10 cellular contexts compared by ENCODE assay signal in genomic region chr19:18672606-18673337, GRCh38. TPM values are rescaled to one million over a fixed set of nuclear protein-coding genes. Genes with fewer than 3 reads are reported as not detected.
DNase-seq lines count a peak whose midpoint lies in the region; ATAC-seq and TF ChIP-seq lines count a peak whose summit lies in the region.
"Had no signal": no experiment of that assay in that cellular context is flagged by ENCODE, and none has a peak within 500 bp of the region (broad histone marks: within the 10 kb centered on the region; RNA-seq: fewer than 3 reads in every experiment).

No MANE protein-coding gene starts in this region.

- ATAC-seq in GM21390 (IDR thresholded peaks at IDR 0.05; ENCODE audit: unreplicated experiment): no peak
- no peak for ATAC-seq in GM18868 (IDR thresholded peaks at IDR 0.05; ENCODE audit: unreplicated experiment)
- no peak for ATAC-seq in HG03095 (IDR thresholded peaks at IDR 0.05; ENCODE audit: unreplicated experiment)

- H3K4me1 ChIP-seq in BLaER1 treated with 17β-estradiol and CSF1 and Interleukin-3, amounts not matched to agents 10 nM and 100 nM: peaks cover 58 to 78% (median 66%) of the 10 kb centered on the region in 10 experiments
- H3K4me1 ChIP-seq in muscle layer of colon (ENCODE audit: insufficient read depth, low read length): peaks cover 33% of the 10 kb centered on the region

- peaks cover 12 to 16% (median 13%) of the 10 kb centered on the region in 11 experiments for H3K36me3 ChIP-seq in BLaER1 treated with 17β-estradiol and CSF1 and Interleukin-3, amounts not matched to agents 10 nM and 100 nM
- H3K36me3 ChIP-seq in muscle layer of colon (ENCODE audit: insufficient read depth, low read length): peaks cover 15% of the 10 kb centered on the region

- H3K9ac ChIP-seq in BLaER1 treated with 17β-estradiol and CSF1 and Interleukin-3, amounts not matched to agents 10 nM and 100 nM: 0 out of 22 replicates have a peak overlapping the region, but pooled peaks of 3 of the 11 experiments have one; percentile 32 to 46 (median 39)
- H3K9ac ChIP-seq in muscle layer of colon (ENCODE audit: low read length): no peak overlapping the region

- H3K4me2 ChIP-seq in BLaER1 treated with 17β-estradiol and CSF1 and Interleukin-3, amounts not matched to agents 10 nM and 100 nM: peak overlapping the region; percentile 23 to 99 (median 94); a peak in 21 of 22 replicates

- H3K4me3 ChIP-seq in BLaER1 treated with 17β-estradiol and CSF1 and Interleukin-3, amounts not matched to agents 10 nM and 100 nM: no peak overlapping the region
- no peak overlapping the region for H3K4me3 ChIP-seq in dorsolateral prefrontal cortex
- H3K4me3 ChIP-seq in muscle layer of colon (ENCODE audit: low read depth in 1 of 2, low read length in 2 of 2): no peak overlapping the region
- H3K4me3 ChIP-seq: heart left ventricle had no signal

- peak in 14 of 56 donors; percentile 8 to 26 (median 18) for TF ChIP-seq CTCF in dorsolateral prefrontal cortex (IDR thresholded peaks at IDR 0.05 in 54 of 56, conservative IDR thresholded peaks at IDR 0.05 in 2 of 56; ENCODE audit: low read depth in 1 of 56, partially characterized antibody in 56 of 56)

- DNase-seq in NCI-H446 (lab: John Stamatoyannopoulos, UW) (peak; percentile 30 to 67), dorsolateral prefrontal cortex (peak in 3 of 10 donors; percentile 46 to 73 (median 55)), cortex of kidney (lab: John Stamatoyannopoulos, UW) (no peak)
- DNase-seq: GDM1 had no signal

- no peak overlapping the region for H3K27ac ChIP-seq in BLaER1 treated with 17β-estradiol and CSF1 and Interleukin-3, amounts not matched to agents 10 nM and 100 nM
- H3K27ac ChIP-seq in dorsolateral prefrontal cortex: peak overlapping the region in 51 of 59 donors; percentile 11 to 86 (median 66)
- H3K27ac ChIP-seq in muscle layer of colon (ENCODE audit: low read depth, low read length): peak overlapping the region; percentile 4

- H3K27me3 ChIP-seq in BLaER1 treated with 17β-estradiol and CSF1 and Interleukin-3, amounts not matched to agents 10 nM and 100 nM: peaks cover 0 to 23% (median 5%) of the 10 kb centered on the region in 11 experiments; a peak in 8 of 22 replicates
- no peaks in the 10 kb centered on the region for H3K27me3 ChIP-seq in dorsolateral prefrontal cortex
- H3K27me3 ChIP-seq in muscle layer of colon (ENCODE audit: control insufficient read depth in 1 of 2, insufficient read depth in 2 of 2, low read length in 2 of 2): no peaks in the 10 kb centered on the region
- H3K27me3 ChIP-seq: heart left ventricle had no signal

- H4K20me1 ChIP-seq in BLaER1 treated with 17β-estradiol and CSF1 and Interleukin-3, amounts not matched to agents 10 nM and 100 nM: peaks cover 16 to 53% (median 48%) of the 10 kb centered on the region in 11 experiments; a peak in 21 of 22 replicates

- intact Hi-C loops in dorsolateral prefrontal cortex (cut with DNase I): loop anchor here in 1 of 2 donors (5.0 kb wide), 1 partner anchor 80 kb away; no protein-coding TSS in a partner anchor

- H3K9me3 ChIP-seq in BLaER1 treated with 17β-estradiol and CSF1 and Interleukin-3, amounts not matched to agents 10 nM and 100 nM (replicated peaks in 1 of 11): no peaks in the 10 kb centered on the region
- no peaks in the 10 kb centered on the region for H3K9me3 ChIP-seq in muscle layer of colon (ENCODE audit: low read length)
- H3K9me3 ChIP-seq: heart left ventricle had no signal

RNA-seq across cellular contexts. Expression of gene CRTC1, which starts 10.7 kb away (rescaled TPM):
- total RNA-seq in dorsolateral prefrontal cortex: 100 to 1,000 TPM in 34 of 120 experiments, 10 to 100 TPM in 86; 35.9 to 127 (median 90.4) TPM

RNA-seq across cellular contexts. Expression of gene KLHL26, which starts 35.9 kb away (rescaled TPM):
- 10 to 100 TPM; 19.6 to 52.2 (median 36.9) TPM for total RNA-seq in dorsolateral prefrontal cortex

Comparison
In these comparisons a context has a peak if more than half of its experiments do, and no peak if none do; other contexts are left out.
1. H3K27ac ChIP-seq: peak in dorsolateral prefrontal cortex (51 of 59) and muscle layer of colon (single experiment); none in BLaER1 treated with 17β-estradiol and CSF1 and Interleukin-3, amounts not matched to agents 10 nM and 100 nM (0 of 11).